ENCODE assay signal across 34 cellular contexts in the genomic region with DNA sequence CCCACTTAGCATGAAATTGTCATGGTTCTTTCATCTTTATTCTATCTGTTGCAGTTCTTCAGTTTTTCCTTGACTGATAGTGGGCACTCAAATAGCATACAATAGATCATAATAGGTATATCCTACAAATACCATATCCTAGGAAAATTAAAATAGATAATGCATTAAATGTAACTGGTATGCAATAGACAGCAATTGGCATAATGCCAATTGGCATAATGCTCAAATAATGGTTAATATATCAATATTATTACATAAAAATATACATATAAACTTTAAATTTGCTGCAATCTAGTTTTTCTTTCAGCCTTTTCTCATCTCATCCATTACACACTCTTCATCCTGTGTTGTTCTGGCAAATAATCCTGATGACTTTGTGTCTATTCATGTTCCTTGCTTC.
"Had no signal": no experiment of that assay in that cellular context is flagged by ENCODE, and none has a peak within 500 bp of the region (broad histone marks: within the 10 kb centered on the region; RNA-seq: fewer than 3 reads in every experiment).

No MANE protein-coding gene starts in this region.

- H3K9me3 ChIP-seq: MG63 had no signal

- DNase-seq: Karpas-422, Kasumi-1, MG63, MM.1S, MV-4-11, NCI-H1048, NCI-H1092, NCI-H1092 treated with DMSO at 0.1 percent for 48 hours, NCI-H1105, NCI-H1105 treated with DMSO at 0.1 percent for 48 hours, NCI-H1417, NCI-H1417 treated with DMSO at 0.1 percent for 48 hours, NCI-H1436, NCI-H1436 treated with DMSO at 0.1 percent for 48 hours, NCI-H146, NCI-H1694, NCI-H1694 treated with DMSO at 0.1 percent for 48 hours, NCI-H187, NCI-H187 treated with DMSO at 0.1 percent for 48 hours, NCI-H1930, NCI-H2029, NCI-H2029 treated with DMSO at 0.1 percent for 48 hours, NCI-H2081, NCI-H2081 treated with DMSO at 0.1 percent for 48 hours, NCI-H2107, NCI-H2171, NCI-H2171 treated with DMSO at 0.1 percent for 48 hours, NCI-H2227 treated with DMSO at 0.1 percent for 48 hours, NCI-H226, NCI-H345, NCI-H446, NCI-H446 treated with DMSO at 0.1 percent for 48 hours, NCI-H510A, NCI-H510A treated with DMSO at 0.1 percent for 48 hours had no signal

- H3K4me3 ChIP-seq: MG63 had no signal

- H3K36me3 ChIP-seq: MG63 had no signal

- H3K27me3 ChIP-seq: MG63 had no signal
